ENCODE assay signal across 17 cellular contexts in the genomic region with DNA sequence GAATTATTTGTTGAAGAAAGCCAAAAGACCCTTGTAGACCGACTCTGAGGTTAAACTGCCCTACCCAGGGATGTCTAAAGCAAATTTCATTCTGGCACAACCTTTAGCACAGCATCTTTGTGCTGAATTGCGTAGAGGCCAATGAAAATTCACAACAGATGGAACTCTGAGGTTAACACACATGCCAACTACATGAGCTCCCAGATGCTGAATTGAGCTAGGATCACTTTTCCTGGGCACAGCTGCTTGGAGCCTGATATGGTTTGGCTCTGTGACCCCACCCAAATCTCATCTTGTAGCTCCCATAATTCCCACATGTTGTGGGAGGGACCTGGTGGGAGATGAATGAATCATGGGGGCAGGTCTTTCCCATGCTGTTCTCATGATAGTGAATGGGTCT.
DNase-seq lines count a peak whose midpoint lies in the region; ATAC-seq and TF ChIP-seq lines count a peak whose summit lies in the region.
"Had no signal": no experiment of that assay in that cellular context is flagged by ENCODE, and none has a peak within 500 bp of the region (broad histone marks: within the 10 kb centered on the region; RNA-seq: fewer than 3 reads in every experiment).

No MANE protein-coding gene starts in this region.

- no peaks in the 10 kb centered on the region for H3K36me3 Mint-ChIP-seq in CD8-positive, alpha-beta T cell

- H3K27me3 ChIP-seq in SJCRH30 (no peaks in the 10 kb centered on the region), Karpas-422 (ENCODE audit: low read length) (no peaks in the 10 kb centered on the region)
- H3K27me3 ChIP-seq in CD8-positive, alpha-beta T cell (ENCODE audit: insufficient read depth, low read length), result no peaks in the 10 kb centered on the region

- H3K4me2 ChIP-seq in Karpas-422 (ENCODE audit: low read depth, low read length, poor library complexity, severe bottlenecking), result no peak overlapping the region

- POLR2A ChIA-PET in CD8-positive, alpha-beta T cell (lab: Charles Lee), result no interaction called here

- no peak overlapping the region for H2AFZ ChIP-seq in Karpas-422 (ENCODE audit: low read length)

- ATAC-seq in CD8-positive, alpha-beta T cell, result no peak

- no peak overlapping the region for H3K9ac ChIP-seq in Karpas-422 (ENCODE audit: low read length)

- TF ChIP-seq CTCF in foreskin fibroblast (IDR thresholded peaks at IDR 0.05; ENCODE audit: low read depth, low read length), result no peak
- TF ChIP-seq CTCF in CD8-positive, alpha-beta T cell (IDR thresholded peaks at IDR 0.05), result no peak

- H3K4me3 Mint-ChIP-seq in CD8-positive, alpha-beta T cell, result no peak overlapping the region
- H3K4me3 Mint-ChIP-seq: B cell; CD4-positive, alpha-beta T cell had no signal

- H3K4me1 ChIP-seq in SJCRH30, result no peaks in the 10 kb centered on the region
- H3K4me1 ChIP-seq in Karpas-422 (ENCODE audit: low read length), result no peaks in the 10 kb centered on the region
- H3K4me1 ChIP-seq in CD8-positive, alpha-beta T cell (ENCODE audit: insufficient read depth, low read length), result no peaks in the 10 kb centered on the region

- no peaks in the 10 kb centered on the region for H3K9me3 Mint-ChIP-seq in CD8-positive, alpha-beta T cell
- H3K9me3 Mint-ChIP-seq: CD4-positive, alpha-beta T cell had no signal

- no peaks in the 10 kb centered on the region for H4K20me1 ChIP-seq in Karpas-422 (ENCODE audit: insufficient read depth, low read depth, low read length)

- H3K27me3 Mint-ChIP-seq in CD8-positive, alpha-beta T cell (ENCODE audit: low read depth), result no peaks in the 10 kb centered on the region
- H3K27me3 Mint-ChIP-seq: B cell; CD4-positive, alpha-beta T cell had no signal

- no peaks in the 10 kb centered on the region for H3K9me2 ChIP-seq in Karpas-422 (replicated peaks; ENCODE audit: insufficient read depth, low read length)

- no peaks in the 10 kb centered on the region for H3K4me1 Mint-ChIP-seq in CD8-positive, alpha-beta T cell (ENCODE audit: low read depth)
- H3K4me1 Mint-ChIP-seq: B cell had no signal

- DNase-seq in NCI-H2171 treated with DMSO at 0.1 percent for 48 hours (lab: John Stamatoyannopoulos, UW), result peak; percentile 5
- DNase-seq in NCI-H2171 (lab: John Stamatoyannopoulos, UW), result no peak
- DNase-seq in SJCRH30, result peak; percentile 11 to 13
- DNase-seq in foreskin fibroblast, result peak; percentile 48 to 86
- DNase-seq in NK-92 (lab: John Stamatoyannopoulos, UW; ENCODE audit: unreplicated experiment), result no peak
- DNase-seq in Karpas-422, result no peak
- DNase-seq in T1000 (lab: John Stamatoyannopoulos, UW), result no peak
- DNase-seq in CD8-positive, alpha-beta T cell, result no peak
- DNase-seq: C1 segment of cervical spinal cord; CD4-positive, alpha-beta T cell; DMS153; DMS79 treated with DMSO at 0.1 percent for 48 hours; GDM1; H7; KBM-7 had no signal

- H3K36me3 ChIP-seq in SJCRH30 (no peaks in the 10 kb centered on the region), Karpas-422 (ENCODE audit: insufficient read depth, low read length) (no peaks in the 10 kb centered on the region)
- no peaks in the 10 kb centered on the region for H3K36me3 ChIP-seq in CD8-positive, alpha-beta T cell (ENCODE audit: insufficient read depth, low read length)

- H3K4me3 ChIP-seq in SJCRH30 (no peak overlapping the region), foreskin fibroblast (ENCODE audit: low read depth in 1 of 2, low read length in 2 of 2) (no peak overlapping the region), Karpas-422 (ENCODE audit: low read length) (no peak overlapping the region)
- H3K4me3 ChIP-seq in CD8-positive, alpha-beta T cell (ENCODE audit: low read depth, low read length), result no peak overlapping the region

- H3K27ac ChIP-seq in SJCRH30 (no peak overlapping the region), Karpas-422 (ENCODE audit: low read length) (no peak overlapping the region)
- no peak overlapping the region for H3K27ac ChIP-seq in CD8-positive, alpha-beta T cell (ENCODE audit: low read depth, low read length)
- H3K27ac ChIP-seq: 22Rv1 had no signal

- CTCF ChIA-PET in CD8-positive, alpha-beta T cell (lab: Charles Lee), result no interaction called here

- H3K27ac Mint-ChIP-seq in CD8-positive, alpha-beta T cell, result no peak overlapping the region
- H3K27ac Mint-ChIP-seq: B cell; CD4-positive, alpha-beta T cell had no signal

- H3K79me2 ChIP-seq in Karpas-422 (ENCODE audit: low read length), result no peaks in the 10 kb centered on the region

- H3K9me3 ChIP-seq in SJCRH30 (replicated peaks), result no peaks in the 10 kb centered on the region
- H3K9me3 ChIP-seq in Karpas-422 (ENCODE audit: low read length), result no peaks in the 10 kb centered on the region
- H3K9me3 ChIP-seq in CD8-positive, alpha-beta T cell (ENCODE audit: low read length), result no peaks in the 10 kb centered on the region

- intact Hi-C loops in CD8-positive, alpha-beta T cell (cut with DNase I, micrococcal nuclease), result no loop called here

Comparison
In these comparisons a context has a peak if more than half of its experiments do, and no peak if none do; other contexts are left out.
1. DNase-seq: peak in NCI-H2171 treated with DMSO at 0.1 percent for 48 hours (single experiment), SJCRH30 (2 of 2) and foreskin fibroblast (2 of 2); none in NCI-H2171 (single experiment), NK-92 (single experiment), Karpas-422 (single experiment), T1000 (single experiment) and CD8-positive, alpha-beta T cell (0 of 7).